1 cellular context compared by ENCODE assay signal in genomic region chr4:122073615-122074014, GRCh38.
TF ChIP-seq lines count a peak whose summit lies in the region.

No MANE protein-coding gene starts in this region.

TF ChIP-seq in K562, 482 proteins besides CTCF, POLR2A, EP300 and RAD21 (continued from another document):
- TF ChIP-seq, protein P1, sequence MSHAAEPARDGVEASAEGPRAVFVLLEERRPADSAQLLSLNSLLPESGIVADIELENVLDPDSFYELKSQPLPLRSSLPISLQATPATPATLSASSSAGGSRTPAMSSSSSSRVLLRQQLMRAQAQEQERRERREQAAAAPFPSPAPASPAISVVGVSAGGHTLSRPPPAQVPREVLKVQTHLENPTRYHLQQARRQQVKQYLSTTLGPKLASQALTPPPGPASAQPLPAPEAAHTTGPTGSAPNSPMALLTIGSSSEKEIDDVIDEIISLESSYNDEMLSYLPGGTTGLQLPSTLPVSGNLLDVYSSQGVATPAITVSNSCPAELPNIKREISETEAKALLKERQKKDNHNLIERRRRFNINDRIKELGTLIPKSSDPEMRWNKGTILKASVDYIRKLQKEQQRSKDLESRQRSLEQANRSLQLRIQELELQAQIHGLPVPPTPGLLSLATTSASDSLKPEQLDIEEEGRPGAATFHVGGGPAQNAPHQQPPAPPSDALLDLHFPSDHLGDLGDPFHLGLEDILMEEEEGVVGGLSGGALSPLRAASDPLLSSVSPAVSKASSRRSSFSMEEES (CRISPR knock-in tag; IDR thresholded peaks at IDR 0.05): peak; percentile 70
